In genomic region chr12:83954939-83955601, GRCh38 we compare ENCODE assay signal across 14 cellular contexts.
DNase-seq lines count a peak whose midpoint lies in the region; ATAC-seq, FAIRE-seq and TF ChIP-seq lines count a peak whose summit lies in the region.
"Had no signal": no experiment of that assay in that cellular context is flagged by ENCODE, and none has a peak within 500 bp of the region (broad histone marks: within the 10 kb centered on the region; RNA-seq: fewer than 3 reads in every experiment).

No MANE protein-coding gene starts in this region.

- no peaks in the 10 kb centered on the region for H3K9me3 ChIP-seq in keratinocyte (ENCODE audit: control insufficient read depth, low read depth, low read length)
- H3K9me3 ChIP-seq: thoracic aorta had no signal

- ATAC-seq in GM21825 (IDR thresholded peaks at IDR 0.05; ENCODE audit: unreplicated experiment) (no peak), left colon (no peak)
- ATAC-seq: activated CD8-positive, alpha-beta memory T cell treated with anti-CD3 and anti-CD28 coated beads, Interleukin-2, amount 10 ng/mL, durations not matched to agents 7 days and 5 days; Right ventricle myocardium inferior had no signal

- no peaks in the 10 kb centered on the region for H3K79me2 ChIP-seq in keratinocyte (ENCODE audit: control insufficient read depth, insufficient read depth, low read length)

- DNase-seq in GM10248 (ENCODE audit: extremely low spot score) (no peak), astrocyte of the cerebellum (ENCODE audit: low read depth) (no peak), keratinocyte (ENCODE audit: low read depth, low spot score) (no peak), Ammon's horn (ENCODE audit: low spot score) (no peak), left colon (no peak), kidney glomerular epithelial cell (lab: John Stamatoyannopoulos, UW) (no peak)
- DNase-seq: activated CD8-positive, alpha-beta memory T cell treated with anti-CD3 and anti-CD28 coated beads, Interleukin-2, amount 10 ng/mL, durations not matched to agents 7 days and 5 days; foreskin fibroblast had no signal

- no peak overlapping the region for H3K9ac ChIP-seq in keratinocyte (ENCODE audit: control insufficient read depth, extremely low read depth, insufficient read depth, low read length)

- no peak for FAIRE-seq in keratinocyte (lab: Jason Lieb, UNC)
- FAIRE-seq: TTC549 had no signal

- dilution Hi-C loops in keratinocyte (cut with MboI; ENCODE audit: extremely low pct_ligation_motif_present, low sequenced_read_pairs) = no loop called here

- CTCF ChIA-PET in GM10248 (lab: Yijun Ruan, JAX) = interaction anchor here (1.0 kb wide), 1 partner anchor 13 kb away, joined by 3 read pairs; no protein-coding TSS in a partner anchor

- H3K4me2 ChIP-seq in keratinocyte (ENCODE audit: control insufficient read depth, extremely low read depth, insufficient read depth, low read depth, low read length) = no peak overlapping the region

- no peaks in the 10 kb centered on the region for H4K20me1 ChIP-seq in keratinocyte (ENCODE audit: control insufficient read depth, extremely low read depth, insufficient read depth, low read length)

- intact Hi-C loops in left colon (cut with DNase I, micrococcal nuclease) = no loop called here

- in situ Hi-C loops in astrocyte of the cerebellum (cut with HindIII; ENCODE audit: low sequenced_read_pairs) = no loop called here

- no peak overlapping the region for H2AFZ ChIP-seq in keratinocyte (ENCODE audit: control insufficient read depth, low read length)

- H3K4me1 ChIP-seq in keratinocyte (ENCODE audit: control insufficient read depth, extremely low read depth, insufficient read depth, low read length) = no peaks in the 10 kb centered on the region

- POLR2A ChIA-PET in GM10248 (lab: Yijun Ruan, JAX) = no interaction called here

- no peaks in the 10 kb centered on the region for H3K9me1 ChIP-seq in keratinocyte (ENCODE audit: control insufficient read depth, extremely low read depth, insufficient read depth, low read length)

- H3K4me3 ChIP-seq in astrocyte of the cerebellum (ENCODE audit: low read depth, low read length) (no peak overlapping the region), keratinocyte (ENCODE audit: control insufficient read depth in 2 of 3, extremely low read depth in 1 of 3, insufficient read depth in 2 of 3, low read depth in 1 of 3, low read length in 3 of 3) (no peak overlapping the region)
- H3K4me3 ChIP-seq: skin epidermis, thoracic aorta had no signal

- H3K36me3 ChIP-seq in keratinocyte (ENCODE audit: control insufficient read depth in 2 of 2, extremely low read depth in 1 of 2, insufficient read depth in 2 of 2, low read length in 2 of 2) = no peaks in the 10 kb centered on the region
- H3K36me3 ChIP-seq: thoracic aorta had no signal

- no peak overlapping the region for H3K27ac ChIP-seq in keratinocyte (ENCODE audit: control insufficient read depth, insufficient read depth, low read length)
- H3K27ac ChIP-seq: skin epidermis, thoracic aorta had no signal

- no peaks in the 10 kb centered on the region for H3K27me3 ChIP-seq in keratinocyte (ENCODE audit: control insufficient read depth, extremely low read depth, insufficient read depth, low read length)

- peak; percentile 22 for TF ChIP-seq CTCF in GM10248 (IDR thresholded peaks at IDR 0.05; ENCODE audit: control extremely low read depth, extremely low read depth, low read depth, missing control alignments)
- TF ChIP-seq CTCF in LNCAP (IDR thresholded peaks at IDR 0.05) = peak; percentile 13; the same call in 1 of the 2 replicates
- peak; percentile 16 for TF ChIP-seq CTCF in astrocyte of the cerebellum (IDR thresholded peaks at IDR 0.05; ENCODE audit: low read depth, low read length, missing control alignments)
- TF ChIP-seq CTCF in keratinocyte (optimal IDR thresholded peaks at IDR 0.05 in 1 of 3, IDR thresholded peaks at IDR 0.05 in 1 of 3, conservative IDR thresholded peaks at IDR 0.05 in 1 of 3; ENCODE audit: extremely low read depth in 1 of 3, insufficient read depth in 2 of 3, low read length in 3 of 3) = peak; percentile 27 to 47 (median 46)
